In the genomic region with DNA sequence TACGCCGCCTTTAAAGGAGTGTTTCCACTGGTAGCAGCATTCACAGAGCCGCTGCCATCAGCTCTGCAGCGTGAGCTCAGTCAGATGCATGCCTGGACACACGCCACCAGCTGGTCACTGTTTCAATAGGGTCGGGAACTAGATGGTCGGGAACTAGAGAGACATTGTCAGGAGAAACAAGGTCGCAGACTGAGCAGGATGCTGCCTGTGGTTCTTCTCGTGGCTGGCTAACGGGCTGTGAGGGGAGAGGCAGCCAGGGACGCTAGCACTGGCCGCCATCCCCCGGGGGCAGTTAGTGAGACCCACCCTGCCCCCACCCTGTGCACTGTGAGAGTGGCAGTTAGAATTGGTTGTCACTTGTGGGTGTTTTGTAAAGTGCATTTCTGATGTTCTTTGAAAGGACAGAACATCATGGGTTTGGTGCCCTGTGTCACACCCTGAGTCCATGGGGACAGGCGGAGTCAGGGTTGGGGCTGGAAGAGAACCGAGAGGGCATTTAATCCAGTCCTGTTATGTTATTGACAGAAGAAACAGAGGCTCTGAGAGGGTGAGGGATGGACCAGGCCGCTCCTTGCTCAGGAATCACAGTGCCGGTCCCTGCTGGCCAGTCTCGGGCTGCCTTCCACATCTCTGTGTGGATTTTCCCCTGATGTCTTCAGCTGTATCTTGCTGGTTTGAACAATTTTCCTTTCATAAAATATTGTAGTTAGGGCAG, we compare ENCODE assay signal across 8 cellular contexts.
DNase-seq lines count a peak whose midpoint lies in the region; ATAC-seq and TF ChIP-seq lines count a peak whose summit lies in the region.

No MANE protein-coding gene starts in this region.

- intact Hi-C loops in left lung (cut with DNase I) (no loop called here), upper lobe of right lung (cut with DNase I) (no loop called here)

- peaks cover 10% of the 10 kb centered on the region for H3K36me3 Mint-ChIP-seq in T-cell

- H3K4me3 ChIP-seq in AG10803 (ENCODE audit: low read length) = no peak overlapping the region
- H3K4me3 ChIP-seq in choroid plexus epithelial cell (ENCODE audit: low read depth, low read length) = no peak overlapping the region
- H3K4me3 ChIP-seq in left lung = no peak overlapping the region
- H3K4me3 ChIP-seq in upper lobe of right lung = no peak overlapping the region

- CTCF ChIA-PET in T-cell (lab: Charles Lee) = no interaction called here

- TF ChIP-seq CTCF in AG10803 (conservative IDR thresholded peaks at IDR 0.05; ENCODE audit: low read length) (peak; percentile 52), choroid plexus epithelial cell (conservative IDR thresholded peaks at IDR 0.05; ENCODE audit: low read depth, low read length) (peak; percentile 41), left lung (IDR thresholded peaks at IDR 0.05) (no peak), upper lobe of right lung (IDR thresholded peaks at IDR 0.05) (peak; percentile 19)

- H3K4me1 ChIP-seq in left lung = no peaks in the 10 kb centered on the region
- H3K4me1 ChIP-seq in upper lobe of right lung = no peaks in the 10 kb centered on the region

- no peaks in the 10 kb centered on the region for H3K27me3 Mint-ChIP-seq in T-cell

- H3K27ac ChIP-seq in left lung = no peak overlapping the region
- no peak overlapping the region for H3K27ac ChIP-seq in upper lobe of right lung

- peak; percentile 57 for ATAC-seq in left lung
- ATAC-seq in upper lobe of right lung = peak; percentile 45
- no peak for ATAC-seq in T-cell (replicated peaks in 1 of 4)

- H3K9me3 ChIP-seq in left lung = no peaks in the 10 kb centered on the region
- no peaks in the 10 kb centered on the region for H3K9me3 ChIP-seq in upper lobe of right lung

- H3K27ac Mint-ChIP-seq in T-cell = no peak overlapping the region

- POLR2A ChIA-PET in T-cell (lab: Charles Lee) = no interaction called here

- no peaks in the 10 kb centered on the region for H3K9me3 Mint-ChIP-seq in T-cell

- H3K36me3 ChIP-seq in left lung (peaks cover 0 to 6% of the 10 kb centered on the region in 2 donors), upper lobe of right lung (no peaks in the 10 kb centered on the region)

- no peak overlapping the region for H3K4me3 Mint-ChIP-seq in T-cell

- DNase-seq in AG10803 (ENCODE audit: low read depth) = peak; percentile 35
- DNase-seq in NCI-H146 treated with DMSO at 0.1 percent for 48 hours (lab: John Stamatoyannopoulos, UW; ENCODE audit: unreplicated experiment) = peak; percentile 73
- peak; percentile 35 for DNase-seq in choroid plexus epithelial cell (ENCODE audit: low read depth)
- DNase-seq in left lung = no peak
- DNase-seq in upper lobe of right lung = no peak
- DNase-seq in T-cell = no peak
- no peak for DNase-seq in GM19240 (ENCODE audit: insufficient read length, low spot score)
- no peak for DNase-seq in NCI-H446 treated with DMSO at 0.1 percent for 48 hours (lab: John Stamatoyannopoulos, UW)

- H3K4me1 Mint-ChIP-seq in T-cell = peaks cover 0 to 3% (median 3%) of the 10 kb centered on the region in 3 donors

- peaks cover 0 to 4% of the 10 kb centered on the region in 2 donors for H3K27me3 ChIP-seq in left lung
- H3K27me3 ChIP-seq in upper lobe of right lung = no peaks in the 10 kb centered on the region

Comparison
In these comparisons a context has a peak if more than half of its experiments do, and no peak if none do; other contexts are left out.
1. DNase-seq: peak in AG10803 (single experiment), NCI-H146 treated with DMSO at 0.1 percent for 48 hours (single experiment) and choroid plexus epithelial cell (single experiment); none in left lung (0 of 2), upper lobe of right lung (single experiment), T-cell (0 of 34), GM19240 (single experiment) and NCI-H446 treated with DMSO at 0.1 percent for 48 hours (single experiment).
2. CTCF ChIP-seq: peak in AG10803 (single experiment), choroid plexus epithelial cell (single experiment) and upper lobe of right lung (single experiment); none in left lung (0 of 2).
3. ATAC-seq: peak in left lung (single experiment) and upper lobe of right lung (single experiment); none in T-cell (0 of 4).